In genomic region chr7:129776397-129776792, GRCh38 we compare ENCODE assay signal across 23 cellular contexts.
"Had no signal": no experiment of that assay in that cellular context is flagged by ENCODE, and none has a peak within 500 bp of the region (broad histone marks: within the 10 kb centered on the region; RNA-seq: fewer than 3 reads in every experiment).

No MANE protein-coding gene starts in this region.

- H3K4me3 ChIP-seq: esophagus squamous epithelium, gastroesophageal sphincter, left ventricle myocardium inferior, lower lobe of right lung, spleen, thoracic aorta, transverse colon had no signal

- H3K36me3 Mint-ChIP-seq: memory B cell, mesothelial cell of epicardium, natural killer cell had no signal

- DNase-seq: effector memory CD8-positive, alpha-beta T cell; esophagus squamous epithelium; foreskin fibroblast; kidney; left cardiac atrium; left ventricle myocardium inferior; lower lobe of right lung; natural killer cell; spleen; stimulated activated CD4-positive, alpha-beta T cell treated with anti-CD3 and anti-CD28 coated beads, Interleukin-15, amount 100 ng/mL, for 24 hours; stimulated activated CD4-positive, alpha-beta T cell treated with anti-CD3 and anti-CD28 coated beads, Interleukin-1b, Interleukin-23, amount 100 ng/mL, for 48 hours; stimulated activated CD4-positive, alpha-beta T cell treated with anti-CD3 and anti-CD28 coated beads, Interleukin-4, amount 100 ng/mL, for 24 hours; stimulated activated naive B cell treated with anti-CD40 and anti-IgM and Interleukin-4, amounts not matched to agents 10 μg/mL and 1 μg/mL and 100 μg/mL, for 72 hours; stimulated activated naive CD8-positive, alpha-beta T cell treated with anti-CD3 and anti-CD28 coated beads, Interleukin-15, amount 100 ng/mL, for 72 hours; substantia nigra; transverse colon had no signal

- H3K27ac ChIP-seq: esophagus squamous epithelium, gastroesophageal sphincter, left ventricle myocardium inferior, lower lobe of right lung, spleen, thoracic aorta, transverse colon had no signal

- H3K27ac Mint-ChIP-seq: dendritic cell treated with granulocyte-macrophage colony-stimulating factor and Interleukin-4, amounts not matched to agents 40 ng/mL and 50 ng/mL, for 4 days; effector memory CD8-positive, alpha-beta T cell; memory B cell; mesothelial cell of epicardium; natural killer cell; stimulated activated naive CD8-positive, alpha-beta T cell treated with anti-CD3 and anti-CD28 coated beads, Interleukin-15, amount 100 ng/mL, for 72 hours had no signal

- H3K4me3 Mint-ChIP-seq: dendritic cell treated with granulocyte-macrophage colony-stimulating factor and Interleukin-4, amounts not matched to agents 40 ng/mL and 50 ng/mL, for 4 days; effector memory CD8-positive, alpha-beta T cell; memory B cell; mesothelial cell of epicardium; natural killer cell; neural crest cell; stimulated activated naive B cell treated with anti-CD40 and anti-IgM and Interleukin-4, amounts not matched to agents 10 μg/mL and 1 μg/mL and 100 μg/mL, for 72 hours; stimulated activated naive CD8-positive, alpha-beta T cell treated with anti-CD3 and anti-CD28 coated beads, Interleukin-15, amount 100 ng/mL, for 72 hours had no signal

- H3K9me3 Mint-ChIP-seq: dendritic cell treated with granulocyte-macrophage colony-stimulating factor and Interleukin-4, amounts not matched to agents 40 ng/mL and 50 ng/mL, for 4 days; effector memory CD8-positive, alpha-beta T cell; memory B cell; mesothelial cell of epicardium; natural killer cell; neural crest cell; stimulated activated naive B cell treated with anti-CD40 and anti-IgM and Interleukin-4, amounts not matched to agents 10 μg/mL and 1 μg/mL and 100 μg/mL, for 72 hours; stimulated activated naive CD8-positive, alpha-beta T cell treated with anti-CD3 and anti-CD28 coated beads, Interleukin-15, amount 100 ng/mL, for 72 hours had no signal

- H3K36me3 ChIP-seq: esophagus squamous epithelium, gastroesophageal sphincter, left ventricle myocardium inferior, lower lobe of right lung, spleen, thoracic aorta, transverse colon had no signal

- H3K9me3 ChIP-seq: esophagus squamous epithelium, left ventricle myocardium inferior, lower lobe of right lung, spleen, thoracic aorta, transverse colon had no signal

- ATAC-seq: effector memory CD8-positive, alpha-beta T cell; gastroesophageal sphincter; left cardiac atrium; lower lobe of right lung; natural killer cell; sciatic nerve; stimulated activated naive B cell treated with anti-CD40 and anti-IgM and Interleukin-4, amounts not matched to agents 10 μg/mL and 1 μg/mL and 100 μg/mL, for 72 hours; stimulated activated naive CD8-positive, alpha-beta T cell treated with anti-CD3 and anti-CD28 coated beads, Interleukin-15, amount 100 ng/mL, for 72 hours had no signal
